Comparison of ENCODE assay signal across 9 cellular contexts in genomic region chr13:77928909-77929308, GRCh38. TPM values are rescaled to one million over a fixed set of nuclear protein-coding genes. Genes with fewer than 3 reads are reported as not detected.
A peak's percentile ranks its signal among the peaks of the same experiment; 100 is the strongest.
DNase-seq lines count a peak whose midpoint lies in the region; ATAC-seq and TF ChIP-seq lines count a peak whose summit lies in the region.
"Had no signal": no experiment of that assay in that cellular context is flagged by ENCODE, and none has a peak within 500 bp of the region (broad histone marks: within the 10 kb centered on the region; RNA-seq: fewer than 3 reads in every experiment).

No MANE protein-coding gene starts in this region.

- H3K36me3 Mint-ChIP-seq in CD8-positive, alpha-beta memory T cell: no peaks in the 10 kb centered on the region
- H3K36me3 Mint-ChIP-seq in WTC11: peaks cover 11% of the 10 kb centered on the region

- no peak overlapping the region for H3K27ac ChIP-seq in CD8-positive, alpha-beta memory T cell (ENCODE audit: low read depth, low read length)
- H3K27ac ChIP-seq: cardiac muscle cell had no signal

- H3K9me3 ChIP-seq in CD8-positive, alpha-beta memory T cell (ENCODE audit: low read length): no peaks in the 10 kb centered on the region

- CTCF ChIA-PET in CD8-positive, alpha-beta memory T cell (lab: Charles Lee): no interaction called here
- CTCF ChIA-PET in WTC11 (lab: Charles Lee): no interaction called here

- no peak overlapping the region for H3K4me3 ChIP-seq in CD8-positive, alpha-beta memory T cell (ENCODE audit: low read length)
- H3K4me3 ChIP-seq: cardiac muscle cell had no signal

- no peaks in the 10 kb centered on the region for H3K4me1 ChIP-seq in CD8-positive, alpha-beta memory T cell (ENCODE audit: insufficient read depth, low read length)

- POLR2A ChIA-PET in CD8-positive, alpha-beta memory T cell (lab: Charles Lee): no interaction called here
- POLR2A ChIA-PET in WTC11 (lab: Charles Lee): interaction anchor here (1.0 kb wide), 1 partner anchor 10 kb away, joined by 3 read pairs; no protein-coding TSS in a partner anchor

- H3K27ac Mint-ChIP-seq in CD8-positive, alpha-beta memory T cell: no peak overlapping the region
- no peak overlapping the region for H3K27ac Mint-ChIP-seq in WTC11
- H3K27ac Mint-ChIP-seq: activated B cell treated with CpG ODN at 0.5 μM for 24 hours had no signal

- peak; percentile 92 for ATAC-seq in GM18867 (IDR thresholded peaks at IDR 0.05; ENCODE audit: unreplicated experiment)
- ATAC-seq in GM21619 (IDR thresholded peaks at IDR 0.05; ENCODE audit: unreplicated experiment): peak; percentile 91
- peak; percentile 96 for ATAC-seq in HG03439 (IDR thresholded peaks at IDR 0.05; ENCODE audit: unreplicated experiment)
- no peak for ATAC-seq in WTC11

- no peaks in the 10 kb centered on the region for H3K36me3 ChIP-seq in CD8-positive, alpha-beta memory T cell (ENCODE audit: insufficient read depth, low read length)
- H3K36me3 ChIP-seq: cardiac muscle cell had no signal

- H3K4me3 Mint-ChIP-seq in CD8-positive, alpha-beta memory T cell: no peak overlapping the region
- H3K4me3 Mint-ChIP-seq in WTC11: no peak overlapping the region
- H3K4me3 Mint-ChIP-seq: activated B cell treated with CpG ODN at 0.5 μM for 24 hours had no signal

- peaks cover 0 to 2% (median 0%) of the 10 kb centered on the region in 5 donors for H3K9me3 Mint-ChIP-seq in CD8-positive, alpha-beta memory T cell
- peaks cover 20% of the 10 kb centered on the region for H3K9me3 Mint-ChIP-seq in WTC11
- H3K9me3 Mint-ChIP-seq: activated B cell treated with CpG ODN at 0.5 μM for 24 hours had no signal

- H3K4me1 Mint-ChIP-seq in CD8-positive, alpha-beta memory T cell: peaks cover 0 to 3% (median 1%) of the 10 kb centered on the region in 3 donors
- peaks cover 44% of the 10 kb centered on the region for H3K4me1 Mint-ChIP-seq in WTC11
- H3K4me1 Mint-ChIP-seq: activated B cell treated with CpG ODN at 0.5 μM for 24 hours had no signal

- TF ChIP-seq CTCF in WTC11 (IDR thresholded peaks at IDR 0.05): no peak

- DNase-seq in kidney tubule cell (ENCODE audit: low spot score) (peak; percentile 48), UCSD-AML1 (lab: John Stamatoyannopoulos, UW; ENCODE audit: unreplicated experiment) (no peak), WTC11 (ENCODE audit: low spot score) (no peak)
- no peak for DNase-seq in CD8-positive, alpha-beta memory T cell
- DNase-seq: activated B cell treated with CpG ODN at 0.5 μM for 24 hours had no signal

- H3K27me3 ChIP-seq in CD8-positive, alpha-beta memory T cell (ENCODE audit: insufficient read depth, low read length, poor library complexity, severe bottlenecking): no peaks in the 10 kb centered on the region
- H3K27me3 ChIP-seq: cardiac muscle cell had no signal

- H3K27me3 Mint-ChIP-seq in CD8-positive, alpha-beta memory T cell: peaks cover 3 to 16% of the 10 kb centered on the region in 2 donors
- no peaks in the 10 kb centered on the region for H3K27me3 Mint-ChIP-seq in WTC11 (ENCODE audit: low read depth)

TF ChIP-seq in WTC11, 78 proteins besides CTCF, POLR2A, EP300 and RAD21:
- TF ChIP-seq KAT7 (CRISPR knock-in tag; IDR thresholded peaks at IDR 0.05; ENCODE audit: borderline replicate concordance): no peak
- TF ChIP-seq PRRX2 (CRISPR knock-in tag; IDR thresholded peaks at IDR 0.05): no peak
- TF ChIP-seq NR2C2 (CRISPR knock-in tag; IDR thresholded peaks at IDR 0.05): no peak
- TF ChIP-seq, protein P1, sequence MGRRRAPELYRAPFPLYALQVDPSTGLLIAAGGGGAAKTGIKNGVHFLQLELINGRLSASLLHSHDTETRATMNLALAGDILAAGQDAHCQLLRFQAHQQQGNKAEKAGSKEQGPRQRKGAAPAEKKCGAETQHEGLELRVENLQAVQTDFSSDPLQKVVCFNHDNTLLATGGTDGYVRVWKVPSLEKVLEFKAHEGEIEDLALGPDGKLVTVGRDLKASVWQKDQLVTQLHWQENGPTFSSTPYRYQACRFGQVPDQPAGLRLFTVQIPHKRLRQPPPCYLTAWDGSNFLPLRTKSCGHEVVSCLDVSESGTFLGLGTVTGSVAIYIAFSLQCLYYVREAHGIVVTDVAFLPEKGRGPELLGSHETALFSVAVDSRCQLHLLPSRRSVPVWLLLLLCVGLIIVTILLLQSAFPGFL (CRISPR knock-in tag; IDR thresholded peaks at IDR 0.05; ENCODE audit: borderline replicate concordance): no peak
- TF ChIP-seq NFYB (CRISPR knock-in tag; conservative IDR thresholded peaks at IDR 0.05; ENCODE audit: low read depth): no peak
- TF ChIP-seq GTF2I (CRISPR knock-in tag; conservative IDR thresholded peaks at IDR 0.05): no peak
- no peak for TF ChIP-seq ESRRA (CRISPR knock-in tag; IDR thresholded peaks at IDR 0.05; ENCODE audit: borderline replicate concordance)
- TF ChIP-seq MYBL2 (CRISPR knock-in tag; IDR thresholded peaks at IDR 0.05): no peak

RNA-seq across cellular contexts. Expression of gene EDNRB, which starts 10.3 kb away (rescaled TPM):
- under 1 TPM in 1 of 2 experiments, not detected in 1; 0.09 TPM for total RNA-seq in CD8-positive, alpha-beta memory T cell
- not detected for polyA plus RNA-seq in CD8-positive, alpha-beta memory T cell
- 55.8 to 142 TPM (median 142 TPM) in 3 replicates for total RNA-seq in WTC11 (2021)
- total RNA-seq: activated B cell treated with CpG ODN at 0.5 μM for 24 hours had no signal

Comparison
In these comparisons a context has a peak if more than half of its experiments do, and no peak if none do; other contexts are left out.
1. RNA of gene EDNRB, which starts 10.3 kb away (total RNA-seq): 55.8 to 142 TPM in WTC11; 0.09 TPM in CD8-positive, alpha-beta memory T cell; every median in the first group is over 10 times any median in the second.